In the genomic region with DNA sequence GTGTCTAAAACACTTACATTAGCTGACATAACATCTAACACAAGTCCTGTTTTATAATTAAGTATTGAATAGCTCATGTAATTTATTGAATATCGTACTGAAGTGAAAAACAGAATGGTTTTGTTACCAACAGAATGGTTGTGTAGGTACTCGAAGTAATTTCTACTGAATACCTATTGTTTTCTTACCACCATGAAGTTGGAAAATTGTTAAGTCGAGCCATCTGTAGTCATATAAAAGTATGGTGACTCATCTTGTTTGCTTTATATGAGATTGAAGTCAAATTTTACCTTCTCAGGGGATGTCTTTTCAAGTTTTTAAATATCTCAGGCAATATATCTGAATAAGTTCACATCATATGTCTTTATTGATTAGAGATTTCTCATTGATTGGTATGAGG, we compare ENCODE assay signal across 28 cellular contexts.
"Had no signal": no experiment of that assay in that cellular context is flagged by ENCODE, and none has a peak within 500 bp of the region (broad histone marks: within the 10 kb centered on the region; RNA-seq: fewer than 3 reads in every experiment).

No MANE protein-coding gene starts in this region.

- FAIRE-seq: astrocyte had no signal

- H3K4me3 ChIP-seq: cardiac muscle cell, SJCRH30 had no signal

- H3K4me2 ChIP-seq: SK-N-SH had no signal

- H3K27me3 Mint-ChIP-seq: activated CD4-positive, alpha-beta memory T cell treated with anti-CD3 and anti-CD28 coated beads for 36 hours; activated CD4-positive, alpha-beta T cell treated with anti-CD3 and anti-CD28 coated beads, Interleukin-2, amount 10 ng/mL, durations not matched to agents 7 days and 5 days; activated naive CD8-positive, alpha-beta T cell; activated T-helper 17 cell treated with anti-CD3 and anti-CD28 coated beads, Interleukin-2, amount 50 U/mL, for 72 hours had no signal

- H3K4me3 Mint-ChIP-seq: activated CD4-positive, alpha-beta memory T cell treated with anti-CD3 and anti-CD28 coated beads for 36 hours; activated CD4-positive, alpha-beta T cell treated with anti-CD3 and anti-CD28 coated beads, Interleukin-2, amount 10 ng/mL, durations not matched to agents 7 days and 5 days; activated naive CD4-positive, alpha-beta T cell treated with anti-CD3 and anti-CD28 coated beads for 36 hours; activated naive CD8-positive, alpha-beta T cell; activated T-helper 17 cell treated with anti-CD3 and anti-CD28 coated beads, Interleukin-2, amount 50 U/mL, for 72 hours had no signal

- H3K27ac ChIP-seq: brain microvascular endothelial cell, cardiac muscle cell, RWPE1, SJCRH30, VCaP had no signal

- H3K9ac ChIP-seq: SK-N-SH had no signal

- H3K36me3 ChIP-seq: brain microvascular endothelial cell had no signal

- H3K27ac Mint-ChIP-seq: activated CD4-positive, alpha-beta memory T cell treated with anti-CD3 and anti-CD28 coated beads for 36 hours; activated CD4-positive, alpha-beta T cell treated with anti-CD3 and anti-CD28 coated beads, Interleukin-2, amount 10 ng/mL, durations not matched to agents 7 days and 5 days; activated naive CD4-positive, alpha-beta T cell treated with anti-CD3 and anti-CD28 coated beads for 36 hours; activated naive CD8-positive, alpha-beta T cell; activated T-helper 17 cell treated with anti-CD3 and anti-CD28 coated beads, Interleukin-2, amount 50 U/mL, for 72 hours had no signal

- H3K4me1 ChIP-seq: SJCRH30 had no signal

- H3K4me1 Mint-ChIP-seq: activated CD4-positive, alpha-beta T cell treated with anti-CD3 and anti-CD28 coated beads, Interleukin-2, amount 10 ng/mL, durations not matched to agents 7 days and 5 days had no signal

- H3K9me3 Mint-ChIP-seq: activated T-helper 17 cell treated with anti-CD3 and anti-CD28 coated beads, Interleukin-2, amount 50 U/mL, for 72 hours had no signal

- DNase-seq: activated CD4-positive, alpha-beta memory T cell treated with anti-CD3 and anti-CD28 coated beads for 36 hours; activated CD4-positive, alpha-beta T cell treated with anti-CD3 and anti-CD28 coated beads, Interleukin-2, amount 10 ng/mL, durations not matched to agents 7 days and 5 days; activated CD4-positive, CD25-positive, alpha-beta regulatory T cell; activated gamma-delta T cell; activated naive CD4-positive, alpha-beta T cell treated with anti-CD3 and anti-CD28 coated beads for 36 hours; activated T-cell treated with anti-CD3 and anti-CD28 coated beads for 4 hours; activated T-cell treated with anti-CD3 and anti-CD28 coated beads, Interleukin-2, amount 50 U/mL, for 48 hours; amygdala; brain microvascular endothelial cell; NCI-H1048; NCI-H146; NCI-H187 treated with DMSO at 0.1 percent for 48 hours; NCI-H2081 treated with DMSO at 0.1 percent for 48 hours; NCI-H2171; NCI-H226; NCI-H526; NCI-H82; Right ventricle myocardium superior; SJCRH30; SK-N-SH; T-helper 1 cell had no signal

- H3K27me3 ChIP-seq: brain microvascular endothelial cell, cardiac muscle cell, SJCRH30 had no signal

- ATAC-seq: activated T-helper 17 cell treated with anti-CD3 and anti-CD28 coated beads, Interleukin-2, amount 50 U/mL, for 72 hours; Panc1 had no signal
